10 cellular contexts compared by ENCODE assay signal in genomic region chr5:150460781-150461180, GRCh38. TPM values are rescaled to one million over a fixed set of nuclear protein-coding genes. Genes with fewer than 3 reads are reported as not detected.
DNase-seq lines count a peak whose midpoint lies in the region; ATAC-seq and TF ChIP-seq lines count a peak whose summit lies in the region.
"Had no signal": no experiment of that assay in that cellular context is flagged by ENCODE, and none has a peak within 500 bp of the region (broad histone marks: within the 10 kb centered on the region; RNA-seq: fewer than 3 reads in every experiment).

No MANE protein-coding gene starts in this region.

- H3K36me3 ChIP-seq in psoas muscle (ENCODE audit: insufficient read depth in 1 of 2, low read depth in 1 of 2) (no peaks in the 10 kb centered on the region), stomach (no peaks in the 10 kb centered on the region)

- peaks cover 43% of the 10 kb centered on the region for H3K4me1 Mint-ChIP-seq in activated CD4-positive, alpha-beta T cell treated with anti-CD3 and anti-CD28 coated beads, Interleukin-2, amount 10 ng/mL, durations not matched to agents 7 days and 5 days
- peaks cover 37% of the 10 kb centered on the region for H3K4me1 Mint-ChIP-seq in activated naive CD8-positive, alpha-beta T cell treated with anti-CD3 and anti-CD28 coated beads, Interleukin-2, amount 10 ng/mL, durations not matched to agents 7 days and 5 days

- peak overlapping the region; percentile 71 for H3K27ac Mint-ChIP-seq in activated CD4-positive, alpha-beta T cell treated with anti-CD3 and anti-CD28 coated beads, Interleukin-2, amount 10 ng/mL, durations not matched to agents 7 days and 5 days
- peak overlapping the region; percentile 82 for H3K27ac Mint-ChIP-seq in activated naive CD8-positive, alpha-beta T cell treated with anti-CD3 and anti-CD28 coated beads, Interleukin-2, amount 10 ng/mL, durations not matched to agents 7 days and 5 days

- no peak overlapping the region for H3K4me3 Mint-ChIP-seq in activated CD4-positive, alpha-beta T cell treated with anti-CD3 and anti-CD28 coated beads, Interleukin-2, amount 10 ng/mL, durations not matched to agents 7 days and 5 days
- H3K4me3 Mint-ChIP-seq in activated naive CD8-positive, alpha-beta T cell treated with anti-CD3 and anti-CD28 coated beads, Interleukin-2, amount 10 ng/mL, durations not matched to agents 7 days and 5 days: no peak overlapping the region

- DNase-seq in activated CD4-positive, alpha-beta T cell treated with anti-CD3 and anti-CD28 coated beads, Interleukin-2, amount 10 ng/mL, durations not matched to agents 7 days and 5 days: no peak
- DNase-seq in activated CD4-positive, alpha-beta T cell treated with anti-CD3 and anti-CD28 coated beads for 4 hours: no peak
- DNase-seq in activated naive CD8-positive, alpha-beta T cell treated with anti-CD3 and anti-CD28 coated beads, Interleukin-2, amount 10 ng/mL, durations not matched to agents 7 days and 5 days: no peak
- DNase-seq in psoas muscle: no peak
- no peak for DNase-seq in NCI-H524 (lab: John Stamatoyannopoulos, UW)
- no peak for DNase-seq in stomach
- DNase-seq: effector memory CD4-positive, alpha-beta T cell; Right ventricle myocardium superior had no signal

- no peaks in the 10 kb centered on the region for H3K27me3 Mint-ChIP-seq in activated CD4-positive, alpha-beta T cell treated with anti-CD3 and anti-CD28 coated beads, Interleukin-2, amount 10 ng/mL, durations not matched to agents 7 days and 5 days
- peaks cover 2% of the 10 kb centered on the region for H3K27me3 Mint-ChIP-seq in activated naive CD8-positive, alpha-beta T cell treated with anti-CD3 and anti-CD28 coated beads, Interleukin-2, amount 10 ng/mL, durations not matched to agents 7 days and 5 days

- H3K27me3 ChIP-seq in psoas muscle (ENCODE audit: insufficient read depth in 3 of 3, low read length in 2 of 3): no peaks in the 10 kb centered on the region
- H3K27me3 ChIP-seq in stomach: no peaks in the 10 kb centered on the region

- H3K27ac ChIP-seq in psoas muscle (peak overlapping the region; percentile 76), stomach (peak overlapping the region in 1 of 5 donors; percentile 12)

- TF ChIP-seq CTCF in psoas muscle (IDR thresholded peaks at IDR 0.05) (no peak), stomach (IDR thresholded peaks at IDR 0.05) (no peak)

- no peak for TF ChIP-seq POLR2A in stomach (IDR thresholded peaks at IDR 0.05)

- no peak overlapping the region for H3K4me3 ChIP-seq in psoas muscle
- H3K4me3 ChIP-seq in stomach: no peak overlapping the region

- CTCF ChIA-PET in activated CD4-positive, alpha-beta T cell treated with anti-CD3 and anti-CD28 coated beads, Interleukin-2, amount 10 ng/mL, durations not matched to agents 7 days and 5 days (lab: Charles Lee): interaction anchor here (0.6 to 1.5 kb wide), 4 partner anchors 11 to 631 kb away, joined by 3 to 4 read pairs (median 4); partner anchors contain the start of gene RBM22

- H3K36me3 Mint-ChIP-seq in activated CD4-positive, alpha-beta T cell treated with anti-CD3 and anti-CD28 coated beads, Interleukin-2, amount 10 ng/mL, durations not matched to agents 7 days and 5 days (ENCODE audit: low read depth): no peaks in the 10 kb centered on the region
- no peaks in the 10 kb centered on the region for H3K36me3 Mint-ChIP-seq in activated naive CD8-positive, alpha-beta T cell treated with anti-CD3 and anti-CD28 coated beads, Interleukin-2, amount 10 ng/mL, durations not matched to agents 7 days and 5 days

- POLR2A ChIA-PET in activated CD4-positive, alpha-beta T cell treated with anti-CD3 and anti-CD28 coated beads, Interleukin-2, amount 10 ng/mL, durations not matched to agents 7 days and 5 days (lab: Charles Lee): no interaction called here
- POLR2A ChIA-PET in activated naive CD8-positive, alpha-beta T cell treated with anti-CD3 and anti-CD28 coated beads, Interleukin-2, amount 10 ng/mL, durations not matched to agents 7 days and 5 days (lab: Charles Lee): interaction anchor here (0.6 to 1.0 kb wide), 3 partner anchors 10 to 102 kb away, joined by 3 read pairs; no protein-coding TSS in a partner anchor

- H3K9me3 ChIP-seq in psoas muscle (no peaks in the 10 kb centered on the region), stomach (no peaks in the 10 kb centered on the region)

- no peaks in the 10 kb centered on the region for H3K9me3 Mint-ChIP-seq in activated CD4-positive, alpha-beta T cell treated with anti-CD3 and anti-CD28 coated beads, Interleukin-2, amount 10 ng/mL, durations not matched to agents 7 days and 5 days
- H3K9me3 Mint-ChIP-seq in activated naive CD8-positive, alpha-beta T cell treated with anti-CD3 and anti-CD28 coated beads, Interleukin-2, amount 10 ng/mL, durations not matched to agents 7 days and 5 days: no peaks in the 10 kb centered on the region

- peaks cover 26% of the 10 kb centered on the region for H3K4me1 ChIP-seq in psoas muscle
- peaks cover 5 to 25% (median 10%) of the 10 kb centered on the region in 4 donors for H3K4me1 ChIP-seq in stomach

- 18 to 23% (median 22%) methylated on average over 2 of the region's 2 CpGs for WGBS in psoas muscle, 3 donors
- WGBS in stomach, 5 donors: 56 to 82% (median 64%) methylated on average over 2 of the region's 2 CpGs

- no peak for TF ChIP-seq EP300 in stomach (IDR thresholded peaks at IDR 0.05)

- intact Hi-C loops in psoas muscle (cut with DNase I): no loop called here
- intact Hi-C loops in stomach (cut with DNase I; ENCODE audit: low total_unique reads): loop anchor here (5.0 kb wide), 1 partner anchor 62 kb away; no protein-coding TSS in a partner anchor

- ATAC-seq in HG03135 (IDR thresholded peaks at IDR 0.05; ENCODE audit: unreplicated experiment) (peak; percentile 7), psoas muscle (peak; percentile 50 to 77 (median 70)), GM21515 (IDR thresholded peaks at IDR 0.05; ENCODE audit: unreplicated experiment) (no peak)
- ATAC-seq in activated naive CD8-positive, alpha-beta T cell treated with anti-CD3 and anti-CD28 coated beads, Interleukin-2, amount 10 ng/mL, durations not matched to agents 7 days and 5 days (ENCODE audit: low read depth): no peak

RNA-seq across cellular contexts. Expression of gene RPS14, which starts 11.2 kb away (rescaled TPM):
- total RNA-seq in activated CD4-positive, alpha-beta T cell treated with anti-CD3 and anti-CD28 coated beads, Interleukin-2, amount 10 ng/mL, durations not matched to agents 7 days and 5 days: 1,000 to 10,000 TPM; 2,151 to 2,478 TPM
- 1,000 to 10,000 TPM; 2,811 to 2,872 TPM for total RNA-seq in activated naive CD8-positive, alpha-beta T cell treated with anti-CD3 and anti-CD28 coated beads, Interleukin-2, amount 10 ng/mL, durations not matched to agents 7 days and 5 days
- 1,000 to 10,000 TPM in 3 of 4 donors, 100 to 1,000 TPM in 1; 977 to 1,443 (median 1,285) TPM for total RNA-seq in psoas muscle
- polyA plus RNA-seq in psoas muscle: 1,000 to 10,000 TPM; 1,999 to 3,049 (median 2,406) TPM
- total RNA-seq in stomach: 1,000 to 10,000 TPM in 4 of 5 donors, 100 to 1,000 TPM in 1; 899 to 3,971 (median 1,858) TPM
- 1,000 to 10,000 TPM; 4,327 to 6,427 (median 4,820) TPM for polyA plus RNA-seq in stomach

RNA-seq across cellular contexts. Expression of gene NDST1, which starts 47.1 kb away (rescaled TPM):
- total RNA-seq in activated CD4-positive, alpha-beta T cell treated with anti-CD3 and anti-CD28 coated beads, Interleukin-2, amount 10 ng/mL, durations not matched to agents 7 days and 5 days: under 1 TPM; 0.50 to 0.71 TPM
- 1 to 10 TPM; 1.0 to 1.9 TPM for total RNA-seq in activated naive CD8-positive, alpha-beta T cell treated with anti-CD3 and anti-CD28 coated beads, Interleukin-2, amount 10 ng/mL, durations not matched to agents 7 days and 5 days
- total RNA-seq in psoas muscle: 10 to 100 TPM; 30.1 to 40.2 (median 36.6) TPM
- 10 to 100 TPM; 11.0 to 22.5 (median 13.2) TPM for polyA plus RNA-seq in psoas muscle
- 10 to 100 TPM; 14.2 to 32.9 (median 21.6) TPM for total RNA-seq in stomach
- polyA plus RNA-seq in stomach: 10 to 100 TPM in 1 of 3 donors, 1 to 10 TPM in 2; 6.4 to 15.3 (median 7.2) TPM

RNA-seq across cellular contexts. Expression of gene CD74, which starts 48.1 kb away (rescaled TPM):
- total RNA-seq in activated CD4-positive, alpha-beta T cell treated with anti-CD3 and anti-CD28 coated beads, Interleukin-2, amount 10 ng/mL, durations not matched to agents 7 days and 5 days: 100 to 1,000 TPM; 462 to 507 TPM
- 100 to 1,000 TPM; 341 to 350 TPM for total RNA-seq in activated naive CD8-positive, alpha-beta T cell treated with anti-CD3 and anti-CD28 coated beads, Interleukin-2, amount 10 ng/mL, durations not matched to agents 7 days and 5 days
- 100 to 1,000 TPM in 3 of 4 donors, 10 to 100 TPM in 1; 72.5 to 299 (median 156) TPM for total RNA-seq in psoas muscle
- polyA plus RNA-seq in psoas muscle: 10 to 100 TPM; 66.5 to 92.0 (median 83.7) TPM
- total RNA-seq in stomach: 1,000 to 10,000 TPM in 1 of 5 donors, 100 to 1,000 TPM in 4; 102 to 1,185 (median 324) TPM
- 100 to 1,000 TPM; 177 to 883 (median 268) TPM for polyA plus RNA-seq in stomach

Comparison
In these comparisons a context has a peak if more than half of its experiments do, and no peak if none do; other contexts are left out.
1. ATAC-seq: peak in HG03135 (single experiment) and psoas muscle (4 of 4); none in activated naive CD8-positive, alpha-beta T cell treated with anti-CD3 and anti-CD28 coated beads, Interleukin-2, amount 10 ng/mL, durations not matched to agents 7 days and 5 days (single experiment) and GM21515 (single experiment).
2. RNA of gene NDST1, which starts 47.1 kb away (total RNA-seq): 30.1 to 40.2 TPM in psoas muscle and 14.2 to 32.9 TPM in stomach; 1.0 to 1.9 TPM in activated naive CD8-positive, alpha-beta T cell treated with anti-CD3 and anti-CD28 coated beads, Interleukin-2, amount 10 ng/mL, durations not matched to agents 7 days and 5 days and 0.50 to 0.71 TPM in activated CD4-positive, alpha-beta T cell treated with anti-CD3 and anti-CD28 coated beads, Interleukin-2, amount 10 ng/mL, durations not matched to agents 7 days and 5 days; every median in the first group is over 4 times any median in the second.